Comparison of ENCODE assay signal across 38 cellular contexts in the genomic region with DNA sequence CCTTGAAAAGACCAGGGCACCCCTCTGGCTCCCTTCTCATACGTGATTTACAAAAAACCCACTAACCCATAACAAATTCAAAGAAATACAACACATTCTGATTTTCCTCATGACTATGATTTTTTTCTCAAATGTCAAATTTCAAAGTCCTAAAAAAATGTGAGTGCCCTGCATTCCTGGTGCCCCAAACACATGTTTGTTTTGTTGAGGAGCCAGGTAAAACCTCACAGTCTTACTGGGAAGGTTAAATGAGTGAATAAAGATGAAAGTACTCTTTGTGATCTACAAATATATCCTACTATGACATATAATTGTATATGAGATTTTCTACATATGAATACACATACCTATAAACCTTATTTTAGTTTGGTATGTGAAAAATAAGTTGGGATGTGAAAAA. TPM values are rescaled to one million over a fixed set of nuclear protein-coding genes. Genes with fewer than 3 reads are reported as not detected.
"Had no signal": no experiment of that assay in that cellular context is flagged by ENCODE, and none has a peak within 500 bp of the region (broad histone marks: within the 10 kb centered on the region; RNA-seq: fewer than 3 reads in every experiment).

No MANE protein-coding gene starts in this region.

- H3K27ac ChIP-seq: KMS-11 had no signal

- H3K36me3 ChIP-seq: MG63 had no signal

- H3K27me3 ChIP-seq: MG63 had no signal

- H3K4me2 ChIP-seq: KMS-11 had no signal

- H3K4me3 ChIP-seq: MG63 had no signal

- DNase-seq: Karpas-422, Kasumi-1, KG1, MG63, MM.1S, MV-4-11, NCI-H1048, NCI-H1092, NCI-H1092 treated with DMSO at 0.1 percent for 48 hours, NCI-H1105, NCI-H1105 treated with DMSO at 0.1 percent for 48 hours, NCI-H1417, NCI-H1417 treated with DMSO at 0.1 percent for 48 hours, NCI-H1436, NCI-H1436 treated with DMSO at 0.1 percent for 48 hours, NCI-H146, NCI-H1694, NCI-H1694 treated with DMSO at 0.1 percent for 48 hours, NCI-H187, NCI-H187 treated with DMSO at 0.1 percent for 48 hours, NCI-H1930, NCI-H2029, NCI-H2029 treated with DMSO at 0.1 percent for 48 hours, NCI-H2081, NCI-H2081 treated with DMSO at 0.1 percent for 48 hours, NCI-H2107, NCI-H2171, NCI-H2171 treated with DMSO at 0.1 percent for 48 hours, NCI-H2227 treated with DMSO at 0.1 percent for 48 hours, NCI-H226, NCI-H345, NCI-H446, NCI-H446 treated with DMSO at 0.1 percent for 48 hours had no signal

- H3K9ac ChIP-seq: KMS-11 had no signal

- H3K9me3 ChIP-seq: MG63 had no signal

RNA-seq across cellular contexts. Expression of a gene that starts 30.7 kb away (rescaled TPM):
- total RNA-seq: LHCN-M2, M059J, MCF 10A, NCI-H460 had no signal
